10 cellular contexts compared by ENCODE assay signal in the genomic region with DNA sequence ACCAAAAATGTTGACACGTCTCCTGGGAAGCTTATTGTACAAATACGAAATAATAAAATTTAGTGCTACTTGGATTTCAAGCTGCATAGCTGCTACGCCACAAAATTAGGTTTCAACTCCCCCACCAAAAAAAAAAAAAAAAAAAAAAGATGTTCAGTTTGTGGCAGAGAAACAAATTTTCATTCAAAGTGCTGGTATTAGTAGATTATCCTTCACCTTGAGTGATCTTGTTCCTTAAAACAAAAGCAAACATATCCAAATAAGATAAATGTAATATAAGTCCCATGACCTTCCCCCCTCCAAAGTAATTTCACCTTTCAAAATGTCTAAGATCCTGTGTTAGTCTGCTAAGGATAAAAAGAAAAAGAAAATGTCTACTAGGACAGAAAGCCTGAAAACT. TPM values are rescaled to one million over a fixed set of nuclear protein-coding genes. Genes with fewer than 3 reads are reported as not detected.
DNase-seq lines count a peak whose midpoint lies in the region; ATAC-seq and TF ChIP-seq lines count a peak whose summit lies in the region.
"Had no signal": no experiment of that assay in that cellular context is flagged by ENCODE, and none has a peak within 500 bp of the region (broad histone marks: within the 10 kb centered on the region; RNA-seq: fewer than 3 reads in every experiment).

No MANE protein-coding gene starts in this region.

- WGBS in heart left ventricle, 4 donors = 28 to 67% (median 54%) methylated on average over 3 of the region's 3 CpGs
- 15 to 17% methylated on average over 3 of the region's 3 CpGs for WGBS in aorta, 2 donors

- H3K9me3 ChIP-seq in heart left ventricle = no peaks in the 10 kb centered on the region
- no peaks in the 10 kb centered on the region for H3K9me3 ChIP-seq in uterus
- H3K9me3 ChIP-seq in aorta (ENCODE audit: control insufficient read depth, low read length) = no peaks in the 10 kb centered on the region

- H3K27me3 ChIP-seq in heart left ventricle (no peaks in the 10 kb centered on the region), uterus (no peaks in the 10 kb centered on the region), aorta (ENCODE audit: control insufficient read depth in 1 of 2, insufficient read depth in 2 of 2, low read length in 1 of 2) (peaks cover 0 to 2% of the 10 kb centered on the region in 2 donors)

- ATAC-seq in heart left ventricle (no peak), aorta (ENCODE audit: low FRiP score) (no peak), GM18502 (IDR thresholded peaks at IDR 0.05; ENCODE audit: poor library complexity, unreplicated experiment) (no peak), HG03196 (IDR thresholded peaks at IDR 0.05; ENCODE audit: unreplicated experiment) (no peak)

- H3K27ac ChIP-seq in heart left ventricle = peak overlapping the region in 11 of 12 donors; percentile 92 to 100 (median 99)
- peak overlapping the region; percentile 99 for H3K27ac ChIP-seq in uterus
- H3K27ac ChIP-seq in aorta (ENCODE audit: low read depth in 1 of 2, low read length in 2 of 2) = peak overlapping the region in 1 of 2 donors; percentile 52

- H3K36me3 Mint-ChIP-seq in MCF 10A (ENCODE audit: insufficient read depth, unreplicated experiment) (peaks cover 66% of the 10 kb centered on the region), mesothelial cell of epicardium (peaks cover 3% of the 10 kb centered on the region)

- no TSS peak for BruUV-seq in MCF 10A (replicated peaks; lab: Mats Ljungman, UMichigan)

- H3K4me3 Mint-ChIP-seq in MCF 10A (ENCODE audit: unreplicated experiment) (peak overlapping the region; percentile 73), mesothelial cell of epicardium (peak overlapping the region; percentile 91)

- H3K4me1 ChIP-seq in heart left ventricle (peaks cover 2 to 51% (median 37%) of the 10 kb centered on the region in 12 donors), uterus (peaks cover 0 to 5% of the 10 kb centered on the region in 2 donors), aorta (ENCODE audit: control insufficient read depth in 1 of 2, insufficient read depth in 2 of 2, low read length in 2 of 2) (peaks cover 0 to 4% of the 10 kb centered on the region in 2 donors)

- H3K4me3 ChIP-seq in heart left ventricle (peak overlapping the region; percentile 75 to 97 (median 88)), uterus (peak overlapping the region in 1 of 2 donors; percentile 99), aorta (ENCODE audit: low read length in 2 of 2) (peak overlapping the region in 1 of 2 donors; percentile 34)

- CTCF ChIA-PET in MCF 10A (lab: Yijun Ruan, JAX) = interaction anchor here (0.6 to 6.3 kb wide), 12 partner anchors 11 to 495 kb away, joined by 3 to 71 read pairs (median 4); no protein-coding TSS in a partner anchor

- H3K9me3 Mint-ChIP-seq in MCF 10A (ENCODE audit: unreplicated experiment) (no peaks in the 10 kb centered on the region), mesothelial cell of epicardium (no peaks in the 10 kb centered on the region)

- intact Hi-C loops in heart left ventricle (cut with DNase I) = loop anchor here in 4 of 10 donors (2.0 to 10.0 kb wide), 3 partner anchors 81 to 301 kb away; a partner anchor contains a TSS
- intact Hi-C loops in cardiac septum (cut with DNase I) = loop anchor here (2.0 to 10.0 kb wide), 2 partner anchors 85 to 261 kb away; a partner anchor contains a TSS
- intact Hi-C loops in MCF 10A (cut with micrococcal nuclease) = loop anchor here (1.0 kb wide), 2 partner anchors 86 to 92 kb away; no protein-coding TSS in a partner anchor
- intact Hi-C loops in uterus (cut with DNase I; ENCODE audit: low total_unique reads) = no loop called here
- intact Hi-C loops in aorta (cut with DNase I) = loop anchor here in 1 of 2 donors (2.0 kb wide), 1 partner anchor 87 kb away; no protein-coding TSS in a partner anchor

- H3K27ac Mint-ChIP-seq in MCF 10A (ENCODE audit: low read depth, unreplicated experiment) = peak overlapping the region; percentile 93
- H3K27ac Mint-ChIP-seq in mesothelial cell of epicardium = peak overlapping the region; percentile 97

- H3K4me1 Mint-ChIP-seq in MCF 10A (ENCODE audit: insufficient read depth, unreplicated experiment) (peaks cover 20% of the 10 kb centered on the region), mesothelial cell of epicardium (peaks cover 47% of the 10 kb centered on the region)

- POLR2A ChIA-PET in MCF 10A (lab: Yijun Ruan, JAX) = interaction anchor here (0.8 to 10.4 kb wide), 7 partner anchors 10 to 87 kb away, joined by 4 to 473 read pairs (median 139); no protein-coding TSS in a partner anchor

- no peak for TF ChIP-seq POLR2A in heart left ventricle (IDR thresholded peaks at IDR 0.05)
- TF ChIP-seq POLR2A in uterus (IDR thresholded peaks at IDR 0.05) = no peak

- DNase-seq in heart left ventricle (no peak), cardiac septum (ENCODE audit: low spot score) (no peak), MCF 10A (ENCODE audit: unreplicated experiment) (no peak), mesothelial cell of epicardium (ENCODE audit: low spot score in 2 of 2, unreplicated experiment in 2 of 2) (no peak), uterus (no peak), aorta (no peak)
- DNase-seq: DMS153, GOT3 had no signal

- H3K36me3 ChIP-seq in heart left ventricle (peaks cover 0 to 32% (median 30%) of the 10 kb centered on the region in 9 donors), uterus (no peaks in the 10 kb centered on the region), aorta (ENCODE audit: control insufficient read depth in 1 of 2, insufficient read depth in 2 of 2, low read length in 1 of 2) (peaks cover 0 to 2% of the 10 kb centered on the region in 2 donors)

- no peak for TF ChIP-seq CTCF in heart left ventricle (IDR thresholded peaks at IDR 0.05)
- TF ChIP-seq CTCF in MCF 10A (IDR thresholded peaks at IDR 0.05; ENCODE audit: unreplicated experiment) = no peak
- TF ChIP-seq CTCF in mesothelial cell of epicardium (IDR thresholded peaks at IDR 0.05; ENCODE audit: unreplicated experiment) = no peak
- TF ChIP-seq CTCF in uterus (IDR thresholded peaks at IDR 0.05) = no peak

- H3K27me3 Mint-ChIP-seq in MCF 10A (ENCODE audit: insufficient read depth, unreplicated experiment) (no peaks in the 10 kb centered on the region), mesothelial cell of epicardium (ENCODE audit: low read depth) (no peaks in the 10 kb centered on the region)

RNA-seq across cellular contexts. Expression of a gene that starts 2.2 kb away (rescaled TPM):
- total RNA-seq in heart left ventricle = 100 to 1,000 TPM in 4 of 9 donors, 10 to 100 TPM in 5; 38.3 to 136 (median 88.7) TPM
- polyA plus RNA-seq in heart left ventricle = 10 to 100 TPM; 22.2 to 34.2 TPM
- total RNA-seq in cardiac septum = 71.1 TPM
- 53.1 and 66.0 TPM in 2 replicates for total RNA-seq in MCF 10A (2022)
- total RNA-seq in mesothelial cell of epicardium = 29.4 to 34.7 TPM (median 32.0 TPM) in 3 replicates
- total RNA-seq in uterus = 10 to 100 TPM; 16.5 to 64.3 (median 27.5) TPM
- 10 to 100 TPM; 42.0 to 55.2 TPM for total RNA-seq in aorta
- 10 to 100 TPM; 24.0 to 39.8 TPM for polyA plus RNA-seq in aorta

RNA-seq across cellular contexts. Expression of a gene that starts 28.5 kb away (rescaled TPM):
- total RNA-seq in heart left ventricle (under 1 TPM in 7 of 9 donors, not detected in 2; 0.12 to 0.75 (median 0.29) TPM), cardiac septum (0.19 TPM), MCF 10A (2022) (not detected in 2 replicates), mesothelial cell of epicardium (0.42 to 0.68 TPM (median 0.60 TPM) in 3 replicates), uterus (1 to 10 TPM in 1 of 4 donors, under 1 TPM in 1, not detected in 2; 0.73 to 6.0 TPM), aorta (under 1 TPM in 1 of 2 donors, not detected in 1; 0.48 TPM)
- polyA plus RNA-seq in heart left ventricle (under 1 TPM; 0.08 to 0.23 TPM), aorta (not detected)
